Comparison of ENCODE assay signal across 8 cellular contexts in genomic region chr6:41766043-41766664, GRCh38. TPM values are rescaled to one million over a fixed set of nuclear protein-coding genes. Genes with fewer than 3 reads are reported as not detected.
"Had no signal": no experiment of that assay in that cellular context is flagged by ENCODE, and none has a peak within 500 bp of the region (broad histone marks: within the 10 kb centered on the region; RNA-seq: fewer than 3 reads in every experiment).

No MANE protein-coding gene starts in this region.

RNA-seq across cellular contexts. Expression of gene PGC, which starts 19.0 kb away (rescaled TPM):
- total RNA-seq: cardiac muscle cell, dermis microvascular lymphatic vessel endothelial cell, epithelial cell of proximal tubule, left ventricle myocardium superior, mesothelial cell of epicardium, progenitor cell of endocrine pancreas, renal cortical epithelial cell, suprapubic skin had no signal
